In the genomic region with DNA sequence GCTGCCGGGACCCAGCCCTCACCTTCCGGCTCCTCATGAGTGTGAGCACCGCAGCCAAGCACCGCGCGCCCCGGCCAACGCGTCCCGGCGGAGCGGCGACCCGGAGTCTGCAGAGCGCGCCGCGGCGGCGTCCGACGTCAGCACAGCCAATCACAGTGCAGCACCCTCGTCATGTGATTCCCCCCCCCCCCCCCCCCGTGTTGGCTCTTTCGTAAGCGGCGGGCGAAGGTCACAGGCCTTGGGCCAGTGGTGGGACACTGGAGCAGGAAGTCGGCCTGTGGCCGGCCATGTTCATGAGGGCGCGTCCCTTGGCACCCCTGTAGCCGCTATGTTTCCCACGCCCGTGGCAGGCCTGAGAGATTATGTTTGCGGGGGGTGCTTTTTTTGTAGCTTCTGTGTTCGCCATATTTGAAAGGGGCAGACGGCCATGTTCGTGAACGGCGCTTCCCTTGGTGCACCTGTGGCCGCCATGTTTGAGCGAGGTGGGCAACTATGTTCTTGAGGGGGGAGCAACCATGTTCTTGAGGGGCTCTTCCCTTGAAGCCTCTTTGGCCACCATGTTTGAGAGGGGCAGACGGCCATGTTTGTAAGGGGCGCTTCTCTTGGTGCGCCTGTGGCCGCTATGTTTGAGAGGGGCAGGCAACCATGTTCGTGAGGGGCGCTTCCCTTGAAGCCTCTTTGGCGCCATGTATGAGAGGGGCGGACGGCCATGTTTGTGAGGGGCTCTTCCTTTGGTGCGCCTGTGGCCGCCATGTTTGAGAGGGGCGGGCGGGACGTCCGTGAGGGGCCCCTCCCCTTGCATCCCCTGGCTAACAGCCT, we compare ENCODE assay signal across 8 cellular contexts. TPM values are rescaled to one million over a fixed set of nuclear protein-coding genes. Genes with fewer than 3 reads are reported as not detected.
DNase-seq lines count a peak whose midpoint lies in the region; ATAC-seq and TF ChIP-seq lines count a peak whose summit lies in the region.

A gene (minus strand): TSS at position 123 of the 819 bp plus-strand sequence. CDS start 86 bp downstream, at position 37.

- TF ChIP-seq POLR2A in IMR-90 (IDR thresholded peaks at IDR 0.05; ENCODE audit: low read depth, low read length) (0 out of 2 replicates have a peak, but pooled peaks have one; percentile 44), erythroblast (IDR thresholded peaks at IDR 0.05; ENCODE audit: low read length) (peak; percentile 40)

- H4K8ac ChIP-seq in IMR-90 (ENCODE audit: low read depth in 2 of 2, low read length in 2 of 2) = peak within 1 kb of the TSS; percentile 48 to 94

- H3K27me3 ChIP-seq in IMR-90 (ENCODE audit: control insufficient read depth, insufficient read depth, low read length) = no peaks in the 10 kb centered on the region
- no peaks in the 10 kb centered on the region for H3K27me3 ChIP-seq in mucosa of rectum (ENCODE audit: control insufficient read depth in 2 of 2, insufficient read depth in 2 of 2, low read length in 2 of 2)

- dilution Hi-C loops in IMR-90 (cut with HindIII; ENCODE audit: low sequenced_read_pairs, unreplicated experiment) = no loop called here

- H2AK9ac ChIP-seq in IMR-90 (replicated peaks; ENCODE audit: low read depth, low read length, poor library complexity) = peak within 1 kb of the TSS; percentile 95

- intact Hi-C loops in IMR-90 (cut with micrococcal nuclease) = loop anchor here (2.0 kb wide), 1 partner anchor 44 kb away; a partner anchor contains a TSS

- H2AFZ ChIP-seq in IMR-90 (replicated peaks; ENCODE audit: low read length, poor library complexity) = peak within 1 kb of the TSS; percentile 100

- peak within 1 kb of the TSS; percentile 73 for H3K56ac ChIP-seq in IMR-90 (ENCODE audit: extremely low read depth, insufficient read depth, low read length)

- H3K4me3 ChIP-seq in IMR-90 (ENCODE audit: insufficient read depth, low read depth, low read length) (peak within 1 kb of the TSS; percentile 60), mucosa of rectum (ENCODE audit: low read length in 2 of 2) (peak within 1 kb of the TSS; percentile 88 to 96)

- peak within 1 kb of the TSS; percentile 99 for H3K27ac Mint-ChIP-seq in activated T-cell treated with anti-CD3 and anti-CD28 coated beads, Interleukin-2, amount 50 U/mL, for 24 hours

- POLR2A ChIA-PET in IMR-90 (lab: Charles Lee; ENCODE audit: unreplicated experiment) = no interaction called here

- in situ Hi-C loops in IMR-90 (cut with MboI; ENCODE audit: low sequenced_read_pairs) = loop anchor here (25.0 kb wide), 1 partner anchor 2012 kb away; no protein-coding TSS in a partner anchor

- H2AK5ac ChIP-seq in IMR-90 (ENCODE audit: low read depth, low read length) = peak within 1 kb of the TSS; percentile 81; the same call in 1 of the 2 replicates

- H3K9ac ChIP-seq in IMR-90 (ENCODE audit: low read depth, low read length) = peak within 1 kb of the TSS; percentile 71
- peak within 1 kb of the TSS; percentile 64 to 89 for H3K9ac ChIP-seq in mucosa of rectum (ENCODE audit: low read depth in 1 of 2, low read length in 2 of 2)

- 0% methylated on average over 3 of the region's 58 CpGs; no CpG with 5 or more reads in 1 of the 2 experiments for WGBS in IMR-90 (ENCODE audit: extremely low coverage in 2 of 2, insufficient read length in 1 of 2), 2 experiments

- H3K4ac ChIP-seq in IMR-90 (ENCODE audit: low read depth, low read length) = peak within 1 kb of the TSS; percentile 88

- H3K4me1 ChIP-seq in IMR-90 (ENCODE audit: control insufficient read depth, insufficient read depth, low read length) (peaks cover 9% of the 10 kb centered on the region), mucosa of rectum (ENCODE audit: control insufficient read depth in 2 of 2, insufficient read depth in 2 of 2, low read length in 2 of 2) (peaks cover 6 to 13% of the 10 kb centered on the region in 2 donors)

- H3K14ac ChIP-seq in IMR-90 (replicated peaks; ENCODE audit: low read depth, low read length) = peak within 1 kb of the TSS; percentile 74

- H3K9me1 ChIP-seq in IMR-90 (ENCODE audit: insufficient read depth, low read length) = peaks cover 5% of the 10 kb centered on the region; the same call in 1 of the 2 replicates

- H2BK20ac ChIP-seq in IMR-90 (ENCODE audit: low read depth, low read length) = peak within 1 kb of the TSS; percentile 27; the same call in 1 of the 2 replicates

- H2BK120ac ChIP-seq in IMR-90 (ENCODE audit: low read depth, low read length) = peak within 1 kb of the TSS; percentile 66

- H3K36me3 Mint-ChIP-seq in activated T-cell treated with anti-CD3 and anti-CD28 coated beads, Interleukin-2, amount 50 U/mL, for 24 hours (ENCODE audit: low read depth) = peaks cover 42% of the 10 kb centered on the region

- no peak for TF ChIP-seq RAD21 in IMR-90 (IDR thresholded peaks at IDR 0.05; ENCODE audit: low read length)

- H2BK5ac ChIP-seq in IMR-90 (ENCODE audit: low read depth, low read length, poor library complexity, severe bottlenecking) = peak within 1 kb of the TSS; percentile 88

- H2BK15ac ChIP-seq in IMR-90 (ENCODE audit: low read depth, low read length) = peak within 1 kb of the TSS; percentile 18; the same call in 1 of the 3 replicates

- no peak for TF ChIP-seq CTCF in IMR-90 (conservative IDR thresholded peaks at IDR 0.05; ENCODE audit: low read depth, low read length)

- H3K36me3 ChIP-seq in IMR-90 (ENCODE audit: control insufficient read depth, insufficient read depth, low read length) (no peaks in the 10 kb centered on the region), mucosa of rectum (ENCODE audit: control insufficient read depth in 2 of 2, insufficient read depth in 2 of 2, low read length in 2 of 2) (peaks cover 0 to 2% of the 10 kb centered on the region in 2 donors)

- H3K9me3 ChIP-seq in IMR-90 (ENCODE audit: control insufficient read depth, insufficient read depth, low read length) (no peaks in the 10 kb centered on the region), mucosa of rectum (ENCODE audit: control insufficient read depth in 2 of 2, low read length in 2 of 2) (no peaks in the 10 kb centered on the region)

- H3K18ac ChIP-seq in IMR-90 (ENCODE audit: low read depth, low read length) = peak within 1 kb of the TSS; percentile 25; the same call in 1 of the 2 replicates

- H3K27ac ChIP-seq in IMR-90 (ENCODE audit: insufficient read depth, low read length) (peak within 1 kb of the TSS; percentile 78), mucosa of rectum (ENCODE audit: low read depth in 2 of 2, low read length in 2 of 2) (peak within 1 kb of the TSS; percentile 96 to 97)

- H3K23ac ChIP-seq in IMR-90 (ENCODE audit: low read depth, low read length) = peak within 1 kb of the TSS; percentile 52

- no peaks in the 10 kb centered on the region for H3K27me3 Mint-ChIP-seq in activated T-cell treated with anti-CD3 and anti-CD28 coated beads, Interleukin-2, amount 50 U/mL, for 24 hours

- H3K4me2 ChIP-seq in IMR-90 (ENCODE audit: low read depth, low read length) = peak within 1 kb of the TSS; percentile 85

- DNase-seq in DMS 273 (lab: John Stamatoyannopoulos, UW; ENCODE audit: unreplicated experiment) = peak; percentile 98
- DNase-seq in IMR-90 = peak; percentile 98
- DNase-seq in activated T-cell treated with anti-CD3 and anti-CD28 coated beads, Interleukin-2, amount 50 U/mL, for 24 hours = peak; percentile 94
- peak; percentile 98 to 99 for DNase-seq in erythroblast (lab: John Stamatoyannopoulos, UW)
- peak; percentile 91 for DNase-seq in stimulated activated CD8-positive, alpha-beta memory T cell treated with anti-CD3 and anti-CD28 coated beads, Interleukin-4, amount 100 ng/mL, for 48 hours

- H3K79me1 ChIP-seq in IMR-90 (ENCODE audit: low read depth in 1 of 2, low read length in 2 of 2) = peaks cover 5 to 23% of the 10 kb centered on the region in 2 experiments; a peak in 3 of 4 replicates

- peak within 1 kb of the TSS; percentile 83 for H4K91ac ChIP-seq in IMR-90 (ENCODE audit: insufficient read depth, low read depth, low read length)

- ATAC-seq in GM21528 (IDR thresholded peaks at IDR 0.05; ENCODE audit: low FRiP score, unreplicated experiment) = peak; percentile 80
- ATAC-seq in IMR-90 (ENCODE audit: low read depth) = peak; percentile 88

- H3K4me3 Mint-ChIP-seq in activated T-cell treated with anti-CD3 and anti-CD28 coated beads, Interleukin-2, amount 50 U/mL, for 24 hours = peak within 1 kb of the TSS; percentile 92

- H3K9me3 Mint-ChIP-seq in activated T-cell treated with anti-CD3 and anti-CD28 coated beads, Interleukin-2, amount 50 U/mL, for 24 hours = peaks cover 9% of the 10 kb centered on the region

- CTCF ChIA-PET in IMR-90 (lab: Yijun Ruan, JAX) = no interaction called here

- peaks cover 14% of the 10 kb centered on the region for H4K20me1 ChIP-seq in IMR-90 (ENCODE audit: insufficient read depth, low read length)

- peaks cover 62% of the 10 kb centered on the region for H3K4me1 Mint-ChIP-seq in activated T-cell treated with anti-CD3 and anti-CD28 coated beads, Interleukin-2, amount 50 U/mL, for 24 hours (ENCODE audit: low read depth)

- no TSS peak for BruUV-seq in IMR-90 (replicated peaks; lab: Mats Ljungman, UMichigan)

- peak within 1 kb of the TSS; percentile 37 for H4K5ac ChIP-seq in IMR-90 (ENCODE audit: low read depth, low read length)

TF ChIP-seq in IMR-90, 13 proteins besides CTCF, POLR2A, EP300 and RAD21 (continues in another document):
- TF ChIP-seq BHLHE40 (IDR thresholded peaks at IDR 0.05; ENCODE audit: low read depth, low read length) (no peak), MXI1 (IDR thresholded peaks at IDR 0.05; ENCODE audit: borderline replicate concordance, low read depth, low read length) (no peak), NFE2L2 (IDR thresholded peaks at IDR 0.05; ENCODE audit: low read depth, low read length) (no peak), CEBPB (IDR thresholded peaks at IDR 0.05; ENCODE audit: low read depth, low read length) (peak; percentile 89), RCOR1 (IDR thresholded peaks at IDR 0.05; ENCODE audit: insufficient replicate concordance, low read length) (no peak), MAFK (IDR thresholded peaks at IDR 0.05; ENCODE audit: low read depth, low read length) (no peak), MAZ (IDR thresholded peaks at IDR 0.05; ENCODE audit: borderline replicate concordance, low read depth, low read length) (peak; percentile 84)

TF ChIP-seq in PFSK-1, 5 proteins besides CTCF, POLR2A, EP300 and RAD21:
- TF ChIP-seq SIN3A (IDR thresholded peaks at IDR 0.05; ENCODE audit: borderline replicate concordance, insufficient read depth, low read length) (0 out of 2 replicates have a peak, but pooled peaks have one; percentile 6), POLR2AphosphoS5 (IDR thresholded peaks at IDR 0.05; ENCODE audit: low read depth, low read length) (no peak; the same call in none of the 2 replicates), TAF1 (IDR thresholded peaks at IDR 0.05; ENCODE audit: borderline replicate concordance, insufficient read depth, low read length) (0 out of 2 replicates have a peak, but pooled peaks have one; percentile 19)

RNA-seq across cellular contexts. Expression of the gene that starts here (rescaled TPM):
- total RNA-seq in IMR-90 (2012; rRNA removed) = 45.7 and 49.7 TPM in 2 replicates
- polyA plus RNA-seq in IMR-90 (2012; rRNA removed) = 22.5 and 26.7 TPM in 2 replicates
- polyA plus RNA-seq in IMR-90 (2012; cell fraction: cytosol; rRNA removed) = 18.4 and 30.4 TPM in 2 replicates
- polyA plus RNA-seq in IMR-90 (2012; cell fraction: nucleus; rRNA removed; ENCODE audit: low replicate concordance) = 41.8 and 56.3 TPM in 2 replicates
- 28.4 TPM for polyA plus RNA-seq in PFSK-1 (2012; ENCODE audit: insufficient read length, low read depth)

Comparison
In these comparisons a context has a peak if more than half of its experiments do, and no peak if none do; other contexts are left out.
1. Peak in every context shown above with its lines: DNase-seq, ATAC-seq, H3K4me3 ChIP-seq and H3K27ac ChIP-seq.